8 cellular contexts compared by ENCODE assay signal in genomic region chr9:100602302-100602930, GRCh38. TPM values are rescaled to one million over a fixed set of nuclear protein-coding genes. Genes with fewer than 3 reads are reported as not detected.
DNase-seq lines count a peak whose midpoint lies in the region; TF ChIP-seq lines count a peak whose summit lies in the region.

No MANE protein-coding gene starts in this region.

- H3K4me1 ChIP-seq in HAP-1 (peaks cover 12% of the 10 kb centered on the region), liver (ENCODE audit: control insufficient read depth in 4 of 4, insufficient read depth in 4 of 4, low read length in 3 of 4) (peaks cover 0 to 7% (median 5%) of the 10 kb centered on the region in 4 donors)

- H3K27me3 Mint-ChIP-seq in activated naive CD8-positive, alpha-beta T cell treated with anti-CD3 and anti-CD28 coated beads for 36 hours = no peaks in the 10 kb centered on the region
- H3K27me3 Mint-ChIP-seq in T-helper 2 cell treated with Interferon-gamma antibody and Interleukin-4, amounts not matched to agents 5 μg/mL and 100 μg/mL, for 36 hours (ENCODE audit: low read depth) = peaks cover 7% of the 10 kb centered on the region

- no peak overlapping the region for H3K4me3 ChIP-seq in HAP-1
- H3K4me3 ChIP-seq in brain microvascular endothelial cell (ENCODE audit: low read depth, low read length) = no peak overlapping the region
- H3K4me3 ChIP-seq in liver (ENCODE audit: low read depth in 1 of 3, low read length in 3 of 3) = no peak overlapping the region

- in situ Hi-C loops in HAP-1 (cut with MboI; ENCODE audit: low sequenced_read_pairs) (loop anchor here (10.0 kb wide), 1 partner anchor 702 kb away; no protein-coding TSS in a partner anchor), brain microvascular endothelial cell (cut with HindIII; ENCODE audit: low pct_ligation_motif_present, low sequenced_read_pairs) (loop anchor here (25.0 kb wide), 1 partner anchor 710 kb away; no protein-coding TSS in a partner anchor)

- H3K4me3 Mint-ChIP-seq in activated naive CD8-positive, alpha-beta T cell treated with anti-CD3 and anti-CD28 coated beads for 36 hours = no peak overlapping the region
- H3K4me3 Mint-ChIP-seq in T-helper 2 cell treated with Interferon-gamma antibody and Interleukin-4, amounts not matched to agents 5 μg/mL and 100 μg/mL, for 36 hours = no peak overlapping the region

- H3K9me3 Mint-ChIP-seq in activated naive CD8-positive, alpha-beta T cell treated with anti-CD3 and anti-CD28 coated beads for 36 hours = no peaks in the 10 kb centered on the region
- no peaks in the 10 kb centered on the region for H3K9me3 Mint-ChIP-seq in T-helper 2 cell treated with Interferon-gamma antibody and Interleukin-4, amounts not matched to agents 5 μg/mL and 100 μg/mL, for 36 hours

- 43% methylated on average over 3 of the region's 3 CpGs for WGBS in liver

- no peaks in the 10 kb centered on the region for H3K36me3 Mint-ChIP-seq in activated naive CD8-positive, alpha-beta T cell treated with anti-CD3 and anti-CD28 coated beads for 36 hours
- H3K36me3 Mint-ChIP-seq in T-helper 2 cell treated with Interferon-gamma antibody and Interleukin-4, amounts not matched to agents 5 μg/mL and 100 μg/mL, for 36 hours (ENCODE audit: low read depth) = no peaks in the 10 kb centered on the region

- TF ChIP-seq RAD21 in liver (IDR thresholded peaks at IDR 0.05) = peak; percentile 71 to 80

- peaks cover 8% of the 10 kb centered on the region for H3K4me1 Mint-ChIP-seq in activated naive CD8-positive, alpha-beta T cell treated with anti-CD3 and anti-CD28 coated beads for 36 hours
- peaks cover 11% of the 10 kb centered on the region for H3K4me1 Mint-ChIP-seq in T-helper 2 cell treated with Interferon-gamma antibody and Interleukin-4, amounts not matched to agents 5 μg/mL and 100 μg/mL, for 36 hours (ENCODE audit: low read depth)

- H3K27me3 ChIP-seq in HAP-1 (ENCODE audit: low read depth) (no peaks in the 10 kb centered on the region), brain microvascular endothelial cell (replicated peaks) (no peaks in the 10 kb centered on the region), liver (ENCODE audit: control insufficient read depth in 4 of 4, insufficient read depth in 4 of 4, low read length in 3 of 4) (no peaks in the 10 kb centered on the region)

- H3K9me3 ChIP-seq in HAP-1 (no peaks in the 10 kb centered on the region), liver (ENCODE audit: control insufficient read depth in 4 of 4, low read length in 3 of 4) (no peaks in the 10 kb centered on the region)

- DNase-seq in AG08396 (ENCODE audit: low spot score) = peak; percentile 54
- peak; percentile 69 to 76 for DNase-seq in HAP-1 (ENCODE audit: low spot score in 2 of 2)
- peak; percentile 21 to 73 for DNase-seq in NCI-H446 (lab: John Stamatoyannopoulos, UW)
- peak; percentile 66 for DNase-seq in brain microvascular endothelial cell
- DNase-seq in activated naive CD8-positive, alpha-beta T cell treated with anti-CD3 and anti-CD28 coated beads for 36 hours = no peak
- no peak for DNase-seq in T-helper 2 cell treated with Interferon-gamma antibody and Interleukin-4, amounts not matched to agents 5 μg/mL and 100 μg/mL, for 36 hours (ENCODE audit: low spot score)
- DNase-seq in stimulated activated CD4-positive, alpha-beta T cell treated with anti-CD3 and anti-CD28 coated beads, Interleukin-2, amount 100 ng/mL, for 48 hours = no peak

- no peak overlapping the region for H3K9ac ChIP-seq in liver (ENCODE audit: low read depth in 1 of 2, low read length in 2 of 2)

- TF ChIP-seq CTCF in brain microvascular endothelial cell (IDR thresholded peaks at IDR 0.05; ENCODE audit: low read depth, low read length, missing control alignments) = peak; percentile 79
- peak; percentile 55 for TF ChIP-seq CTCF in liver (IDR thresholded peaks at IDR 0.05; ENCODE audit: low read depth, low read length, missing input control)

- H3K36me3 ChIP-seq in HAP-1 (replicated peaks) (no peaks in the 10 kb centered on the region), brain microvascular endothelial cell (replicated peaks) (no peaks in the 10 kb centered on the region), liver (ENCODE audit: control insufficient read depth in 4 of 4, insufficient read depth in 3 of 4, low read depth in 1 of 4, low read length in 3 of 4) (no peaks in the 10 kb centered on the region)

- no peak overlapping the region for H3K27ac Mint-ChIP-seq in activated naive CD8-positive, alpha-beta T cell treated with anti-CD3 and anti-CD28 coated beads for 36 hours
- no peak overlapping the region for H3K27ac Mint-ChIP-seq in T-helper 2 cell treated with Interferon-gamma antibody and Interleukin-4, amounts not matched to agents 5 μg/mL and 100 μg/mL, for 36 hours

- no peak overlapping the region for H3K27ac ChIP-seq in brain microvascular endothelial cell
- no peak overlapping the region for H3K27ac ChIP-seq in liver (ENCODE audit: low read depth in 1 of 2, low read length in 2 of 2)

TF ChIP-seq in liver, 16 proteins besides CTCF, POLR2A, EP300 and RAD21:
- TF ChIP-seq, protein P1, sequence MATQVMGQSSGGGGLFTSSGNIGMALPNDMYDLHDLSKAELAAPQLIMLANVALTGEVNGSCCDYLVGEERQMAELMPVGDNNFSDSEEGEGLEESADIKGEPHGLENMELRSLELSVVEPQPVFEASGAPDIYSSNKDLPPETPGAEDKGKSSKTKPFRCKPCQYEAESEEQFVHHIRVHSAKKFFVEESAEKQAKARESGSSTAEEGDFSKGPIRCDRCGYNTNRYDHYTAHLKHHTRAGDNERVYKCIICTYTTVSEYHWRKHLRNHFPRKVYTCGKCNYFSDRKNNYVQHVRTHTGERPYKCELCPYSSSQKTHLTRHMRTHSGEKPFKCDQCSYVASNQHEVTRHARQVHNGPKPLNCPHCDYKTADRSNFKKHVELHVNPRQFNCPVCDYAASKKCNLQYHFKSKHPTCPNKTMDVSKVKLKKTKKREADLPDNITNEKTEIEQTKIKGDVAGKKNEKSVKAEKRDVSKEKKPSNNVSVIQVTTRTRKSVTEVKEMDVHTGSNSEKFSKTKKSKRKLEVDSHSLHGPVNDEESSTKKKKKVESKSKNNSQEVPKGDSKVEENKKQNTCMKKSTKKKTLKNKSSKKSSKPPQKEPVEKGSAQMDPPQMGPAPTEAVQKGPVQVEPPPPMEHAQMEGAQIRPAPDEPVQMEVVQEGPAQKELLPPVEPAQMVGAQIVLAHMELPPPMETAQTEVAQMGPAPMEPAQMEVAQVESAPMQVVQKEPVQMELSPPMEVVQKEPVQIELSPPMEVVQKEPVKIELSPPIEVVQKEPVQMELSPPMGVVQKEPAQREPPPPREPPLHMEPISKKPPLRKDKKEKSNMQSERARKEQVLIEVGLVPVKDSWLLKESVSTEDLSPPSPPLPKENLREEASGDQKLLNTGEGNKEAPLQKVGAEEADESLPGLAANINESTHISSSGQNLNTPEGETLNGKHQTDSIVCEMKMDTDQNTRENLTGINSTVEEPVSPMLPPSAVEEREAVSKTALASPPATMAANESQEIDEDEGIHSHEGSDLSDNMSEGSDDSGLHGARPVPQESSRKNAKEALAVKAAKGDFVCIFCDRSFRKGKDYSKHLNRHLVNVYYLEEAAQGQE (IDR thresholded peaks at IDR 0.05) = no peak
- TF ChIP-seq GABPA (IDR thresholded peaks at IDR 0.05 in 1 of 2, conservative IDR thresholded peaks at IDR 0.05 in 1 of 2) (no peak), FOXA1 (IDR thresholded peaks at IDR 0.05) (no peak), SP1 (IDR thresholded peaks at IDR 0.05) (no peak), RXRA (IDR thresholded peaks at IDR 0.05) (no peak), YY1 (IDR thresholded peaks at IDR 0.05) (no peak), JUND (IDR thresholded peaks at IDR 0.05) (no peak)

RNA-seq across cellular contexts. Expression of gene CAVIN4, which starts 24.5 kb away (rescaled TPM):
- under 1 TPM; 0.05 to 0.08 TPM for total RNA-seq in liver
- under 1 TPM; 0.05 to 0.07 TPM for polyA plus RNA-seq in liver
- total RNA-seq in activated naive CD8-positive, alpha-beta T cell treated with anti-CD3 and anti-CD28 coated beads for 36 hours = under 1 TPM in 1 of 2 experiments, not detected in 1; 0.10 TPM

Comparison
In these comparisons a context has a peak if more than half of its experiments do, and no peak if none do; other contexts are left out.
1. DNase-seq: peak in AG08396 (single experiment), HAP-1 (2 of 2), NCI-H446 (2 of 2) and brain microvascular endothelial cell (single experiment); none in activated naive CD8-positive, alpha-beta T cell treated with anti-CD3 and anti-CD28 coated beads for 36 hours (single experiment), T-helper 2 cell treated with Interferon-gamma antibody and Interleukin-4, amounts not matched to agents 5 μg/mL and 100 μg/mL, for 36 hours (single experiment) and stimulated activated CD4-positive, alpha-beta T cell treated with anti-CD3 and anti-CD28 coated beads, Interleukin-2, amount 100 ng/mL, for 48 hours (0 of 2).